1 cellular context compared by ENCODE assay signal in the genomic region with DNA sequence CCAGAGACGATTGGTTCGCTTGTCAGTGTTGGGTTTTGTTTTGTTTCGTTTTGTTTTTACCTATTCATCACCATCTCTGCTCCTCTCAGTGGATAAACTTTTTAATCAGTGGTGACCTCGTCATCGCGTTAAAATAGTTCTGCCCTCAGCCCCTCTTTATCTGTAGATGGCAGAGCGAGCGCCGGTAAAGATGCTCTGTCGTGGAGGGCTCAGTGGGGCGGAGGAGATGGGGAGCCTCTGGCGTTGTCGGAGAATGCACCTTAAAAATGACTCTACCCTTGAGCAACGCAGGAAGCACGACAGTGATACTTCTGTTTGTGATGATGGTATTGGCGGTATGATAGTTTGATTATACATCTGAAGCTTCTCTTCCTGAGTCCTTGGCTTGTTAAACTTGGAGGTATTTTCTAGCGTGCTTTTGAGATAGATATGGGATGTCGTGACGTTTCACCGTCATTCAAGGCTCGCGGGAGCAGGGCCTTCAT.
TF ChIP-seq lines count a peak whose summit lies in the region.

No MANE protein-coding gene starts in this region.

TF ChIP-seq in HCT116, 20 proteins besides CTCF, POLR2A, EP300 and RAD21 (continued from another document):
- TF ChIP-seq, protein P1, sequence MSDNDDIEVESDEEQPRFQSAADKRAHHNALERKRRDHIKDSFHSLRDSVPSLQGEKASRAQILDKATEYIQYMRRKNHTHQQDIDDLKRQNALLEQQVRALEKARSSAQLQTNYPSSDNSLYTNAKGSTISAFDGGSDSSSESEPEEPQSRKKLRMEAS (IDR thresholded peaks at IDR 0.05), result no peak
- TF ChIP-seq, protein P2, sequence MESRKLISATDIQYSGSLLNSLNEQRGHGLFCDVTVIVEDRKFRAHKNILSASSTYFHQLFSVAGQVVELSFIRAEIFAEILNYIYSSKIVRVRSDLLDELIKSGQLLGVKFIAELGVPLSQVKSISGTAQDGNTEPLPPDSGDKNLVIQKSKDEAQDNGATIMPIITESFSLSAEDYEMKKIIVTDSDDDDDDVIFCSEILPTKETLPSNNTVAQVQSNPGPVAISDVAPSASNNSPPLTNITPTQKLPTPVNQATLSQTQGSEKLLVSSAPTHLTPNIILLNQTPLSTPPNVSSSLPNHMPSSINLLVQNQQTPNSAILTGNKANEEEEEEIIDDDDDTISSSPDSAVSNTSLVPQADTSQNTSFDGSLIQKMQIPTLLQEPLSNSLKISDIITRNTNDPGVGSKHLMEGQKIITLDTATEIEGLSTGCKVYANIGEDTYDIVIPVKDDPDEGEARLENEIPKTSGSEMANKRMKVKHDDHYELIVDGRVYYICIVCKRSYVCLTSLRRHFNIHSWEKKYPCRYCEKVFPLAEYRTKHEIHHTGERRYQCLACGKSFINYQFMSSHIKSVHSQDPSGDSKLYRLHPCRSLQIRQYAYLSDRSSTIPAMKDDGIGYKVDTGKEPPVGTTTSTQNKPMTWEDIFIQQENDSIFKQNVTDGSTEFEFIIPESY (IDR thresholded peaks at IDR 0.05; ENCODE audit: extremely low read depth, insufficient replicate concordance, low read length), result no peak
- TF ChIP-seq TCF7L2 (IDR thresholded peaks at IDR 0.05; ENCODE audit: borderline replicate concordance, extremely low read depth, insufficient read depth, insufficient read length) (no peak), SRF (IDR thresholded peaks at IDR 0.05; ENCODE audit: low read depth) (no peak), ZNF274 (IDR thresholded peaks at IDR 0.05; ENCODE audit: low read depth, low read length) (no peak), POLR2AphosphoS5 (IDR thresholded peaks at IDR 0.05; ENCODE audit: low read depth, low read length) (no peak), CEBPB (IDR thresholded peaks at IDR 0.05; ENCODE audit: low read depth) (no peak), SIN3A (IDR thresholded peaks at IDR 0.05; ENCODE audit: low read depth) (no peak)
- TF ChIP-seq, protein P3, sequence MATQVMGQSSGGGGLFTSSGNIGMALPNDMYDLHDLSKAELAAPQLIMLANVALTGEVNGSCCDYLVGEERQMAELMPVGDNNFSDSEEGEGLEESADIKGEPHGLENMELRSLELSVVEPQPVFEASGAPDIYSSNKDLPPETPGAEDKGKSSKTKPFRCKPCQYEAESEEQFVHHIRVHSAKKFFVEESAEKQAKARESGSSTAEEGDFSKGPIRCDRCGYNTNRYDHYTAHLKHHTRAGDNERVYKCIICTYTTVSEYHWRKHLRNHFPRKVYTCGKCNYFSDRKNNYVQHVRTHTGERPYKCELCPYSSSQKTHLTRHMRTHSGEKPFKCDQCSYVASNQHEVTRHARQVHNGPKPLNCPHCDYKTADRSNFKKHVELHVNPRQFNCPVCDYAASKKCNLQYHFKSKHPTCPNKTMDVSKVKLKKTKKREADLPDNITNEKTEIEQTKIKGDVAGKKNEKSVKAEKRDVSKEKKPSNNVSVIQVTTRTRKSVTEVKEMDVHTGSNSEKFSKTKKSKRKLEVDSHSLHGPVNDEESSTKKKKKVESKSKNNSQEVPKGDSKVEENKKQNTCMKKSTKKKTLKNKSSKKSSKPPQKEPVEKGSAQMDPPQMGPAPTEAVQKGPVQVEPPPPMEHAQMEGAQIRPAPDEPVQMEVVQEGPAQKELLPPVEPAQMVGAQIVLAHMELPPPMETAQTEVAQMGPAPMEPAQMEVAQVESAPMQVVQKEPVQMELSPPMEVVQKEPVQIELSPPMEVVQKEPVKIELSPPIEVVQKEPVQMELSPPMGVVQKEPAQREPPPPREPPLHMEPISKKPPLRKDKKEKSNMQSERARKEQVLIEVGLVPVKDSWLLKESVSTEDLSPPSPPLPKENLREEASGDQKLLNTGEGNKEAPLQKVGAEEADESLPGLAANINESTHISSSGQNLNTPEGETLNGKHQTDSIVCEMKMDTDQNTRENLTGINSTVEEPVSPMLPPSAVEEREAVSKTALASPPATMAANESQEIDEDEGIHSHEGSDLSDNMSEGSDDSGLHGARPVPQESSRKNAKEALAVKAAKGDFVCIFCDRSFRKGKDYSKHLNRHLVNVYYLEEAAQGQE (IDR thresholded peaks at IDR 0.05; ENCODE audit: low read depth), result no peak
